ENCODE assay signal across 13 cellular contexts in the genomic region with DNA sequence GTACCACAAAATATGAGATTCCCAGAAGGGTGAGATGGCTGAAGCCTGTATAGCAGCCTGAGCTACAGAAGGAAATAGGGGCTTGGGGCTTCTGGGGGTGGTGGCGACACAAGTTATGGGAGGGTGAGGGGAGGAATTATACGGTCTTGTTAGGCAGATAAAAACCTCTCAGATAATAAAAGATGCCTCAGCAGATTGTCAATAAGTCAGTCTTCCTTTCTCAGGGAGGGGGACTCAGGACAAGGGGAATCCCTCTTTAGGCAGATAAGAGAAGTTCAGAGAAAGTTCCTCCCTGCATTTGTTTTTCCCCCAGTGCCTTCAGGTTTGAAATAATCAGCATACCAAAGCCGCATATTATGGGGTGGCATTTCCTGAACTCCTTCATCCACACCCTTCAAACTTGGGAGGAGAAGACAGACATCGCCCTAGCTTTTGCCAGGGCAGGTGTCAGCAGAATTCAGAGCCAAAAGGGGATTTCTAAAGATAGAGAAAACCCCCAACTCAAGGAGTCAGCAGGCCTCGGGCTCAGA. TPM values are rescaled to one million over a fixed set of nuclear protein-coding genes. Genes with fewer than 3 reads are reported as not detected.
A peak's percentile ranks its signal among the peaks of the same experiment; 100 is the strongest.
DNase-seq lines count a peak whose midpoint lies in the region; ATAC-seq and TF ChIP-seq lines count a peak whose summit lies in the region.
"Had no signal": no experiment of that assay in that cellular context is flagged by ENCODE, and none has a peak within 500 bp of the region (broad histone marks: within the 10 kb centered on the region; RNA-seq: fewer than 3 reads in every experiment).

No MANE protein-coding gene starts in this region.

- ATAC-seq in Panc1 (no peak), body of pancreas (no peak)
- ATAC-seq: SK-N-SH treated with all-trans-retinoic acid at 6 μM for 48 hours had no signal

- H3K27ac Mint-ChIP-seq in nephron progenitor cell, result peak overlapping the region; percentile 18
- H3K27ac Mint-ChIP-seq: CD4-positive, alpha-beta T cell had no signal

- H3K9me3 ChIP-seq in Panc1 (ENCODE audit: control insufficient read depth, insufficient read depth, low read depth, low read length) (no peaks in the 10 kb centered on the region), vagina (no peaks in the 10 kb centered on the region), body of pancreas (no peaks in the 10 kb centered on the region)
- H3K9me3 ChIP-seq: prostate gland, transverse colon had no signal

- TF ChIP-seq CTCF in Panc1 (IDR thresholded peaks at IDR 0.05), result no peak
- no peak for TF ChIP-seq CTCF in choroid plexus epithelial cell (conservative IDR thresholded peaks at IDR 0.05; ENCODE audit: low read depth, low read length)
- no peak for TF ChIP-seq CTCF in nephron progenitor cell (IDR thresholded peaks at IDR 0.05)
- no peak for TF ChIP-seq CTCF in vagina (IDR thresholded peaks at IDR 0.05)
- no peak for TF ChIP-seq CTCF in body of pancreas (IDR thresholded peaks at IDR 0.05)

- in situ Hi-C loops in Panc1 (cut with HindIII; ENCODE audit: low pct_unique_long_range_greater_than_20kb, low sequenced_read_pairs) (no loop called here), G401 (cut with HindIII; ENCODE audit: low sequenced_read_pairs) (no loop called here)

- H3K27ac ChIP-seq in Panc1 (ENCODE audit: low read length) (no peak overlapping the region), vagina (no peak overlapping the region), body of pancreas (no peak overlapping the region)
- H3K27ac ChIP-seq: prostate gland had no signal

- H3K4me1 ChIP-seq in Panc1 (ENCODE audit: control insufficient read depth, insufficient read depth, low read length) (peaks cover 10% of the 10 kb centered on the region), vagina (peaks cover 43% of the 10 kb centered on the region), body of pancreas (peaks cover 21% of the 10 kb centered on the region)
- H3K4me1 ChIP-seq: prostate gland had no signal

- DNase-seq in EL, result peak; percentile 13
- no peak for DNase-seq in Panc1 (ENCODE audit: low read depth, low spot score)
- peak; percentile 24 for DNase-seq in choroid plexus epithelial cell (ENCODE audit: low read depth)
- DNase-seq in nephron progenitor cell, result no peak
- no peak for DNase-seq in vagina (ENCODE audit: extremely low spot score in 2 of 2)
- no peak for DNase-seq in body of pancreas
- no peak for DNase-seq in G401 (ENCODE audit: low spot score)
- DNase-seq: activated CD4-positive, alpha-beta T cell treated with anti-CD3 and anti-CD28 coated beads for 48 hours; CD4-positive, alpha-beta T cell; NCI-H1105; transverse colon had no signal

- peaks cover 3% of the 10 kb centered on the region for H3K27me3 Mint-ChIP-seq in nephron progenitor cell (ENCODE audit: low read depth, poor library complexity)
- H3K27me3 Mint-ChIP-seq: CD4-positive, alpha-beta T cell had no signal

- POLR2A ChIA-PET in Panc1 (lab: Charles Lee), result no interaction called here

- intact Hi-C loops in Panc1 (cut with micrococcal nuclease; ENCODE audit: unreplicated experiment), result loop anchor here (5.0 kb wide), 1 partner anchor 275 kb away; no protein-coding TSS in a partner anchor
- intact Hi-C loops in vagina (cut with DNase I), result no loop called here
- intact Hi-C loops in body of pancreas (cut with DNase I), result loop anchor here (5.0 to 10.0 kb wide), 2 partner anchors 175 to 273 kb away; no protein-coding TSS in a partner anchor

- H3K4me3 ChIP-seq in Panc1 (ENCODE audit: low read depth in 2 of 2, low read length in 2 of 2) (no peak overlapping the region), choroid plexus epithelial cell (ENCODE audit: low read depth, low read length) (no peak overlapping the region), vagina (no peak overlapping the region), body of pancreas (no peak overlapping the region)
- H3K4me3 ChIP-seq: prostate gland, transverse colon had no signal

- H3K27me3 ChIP-seq in Panc1 (ENCODE audit: control insufficient read depth, insufficient read depth, low read length) (no peaks in the 10 kb centered on the region), vagina (no peaks in the 10 kb centered on the region), body of pancreas (no peaks in the 10 kb centered on the region)
- H3K27me3 ChIP-seq: transverse colon had no signal

- no peak overlapping the region for H3K4me3 Mint-ChIP-seq in nephron progenitor cell
- H3K4me3 Mint-ChIP-seq: CD4-positive, alpha-beta T cell had no signal

- TF ChIP-seq POLR2A in vagina (IDR thresholded peaks at IDR 0.05) (no peak), body of pancreas (IDR thresholded peaks at IDR 0.05) (no peak)

- H3K36me3 Mint-ChIP-seq in nephron progenitor cell (ENCODE audit: low read depth), result peaks cover 31% of the 10 kb centered on the region

- no peaks in the 10 kb centered on the region for H3K9me3 Mint-ChIP-seq in nephron progenitor cell
- H3K9me3 Mint-ChIP-seq: CD4-positive, alpha-beta T cell had no signal

- CTCF ChIA-PET in Panc1 (lab: Charles Lee), result interaction anchor here (0.6 kb wide), 1 partner anchor 11 kb away, joined by 5 read pairs; no protein-coding TSS in a partner anchor

- H3K4me1 Mint-ChIP-seq in nephron progenitor cell, result peaks cover 24% of the 10 kb centered on the region

- BruUV-seq in Panc1 (replicated peaks; lab: Mats Ljungman, UMichigan), result TSS peak; percentile 25

- H3K36me3 ChIP-seq in Panc1 (ENCODE audit: control insufficient read depth, insufficient read depth, low read length), result no peaks in the 10 kb centered on the region
- H3K36me3 ChIP-seq in vagina, result no peaks in the 10 kb centered on the region
- no peaks in the 10 kb centered on the region for H3K36me3 ChIP-seq in body of pancreas (replicated peaks in 1 of 2; ENCODE audit: insufficient read depth in 1 of 2, low read depth in 2 of 2)
- H3K36me3 ChIP-seq: prostate gland, transverse colon had no signal

- 42 to 61% methylated on average over 5 of the region's 5 CpGs for whole genome bisulfite sequencing in body of pancreas, 2 donors

RNA-seq across cellular contexts. Expression of gene PPCDC, which starts 8.4 kb away (rescaled TPM):
- total RNA-seq in Panc1 (2021; ENCODE audit: unreplicated experiment) (26.1 TPM), vagina (23.8 TPM), body of pancreas (10 to 100 TPM; 12.5 to 13.2 TPM)
- polyA plus RNA-seq in Panc1 (2012; ENCODE audit: insufficient read length), result 21.9 TPM
- 17.1 and 26.2 TPM in 2 replicates for total RNA-seq in G401 (2014; rRNA removed; shearing (Covaris generic))

RNA-seq across cellular contexts. Expression of gene SCAMP5, which starts 36.5 kb away (rescaled TPM):
- total RNA-seq in Panc1 (2021; ENCODE audit: unreplicated experiment) (11.2 TPM), vagina (6.6 TPM), body of pancreas (10 to 100 TPM; 21.1 to 30.4 TPM)
- 13.5 TPM for polyA plus RNA-seq in Panc1 (2012; ENCODE audit: insufficient read length)
- 7.7 and 15.0 TPM in 2 replicates for total RNA-seq in G401 (2014; rRNA removed; shearing (Covaris generic))

Comparison
In these comparisons a context has a peak if more than half of its experiments do, and no peak if none do; other contexts are left out.
1. DNase-seq: peak in EL (single experiment) and choroid plexus epithelial cell (single experiment); none in Panc1 (single experiment), nephron progenitor cell (single experiment), vagina (0 of 2), body of pancreas (0 of 4) and G401 (single experiment).